Comparison of ENCODE assay signal across 26 cellular contexts in the genomic region with DNA sequence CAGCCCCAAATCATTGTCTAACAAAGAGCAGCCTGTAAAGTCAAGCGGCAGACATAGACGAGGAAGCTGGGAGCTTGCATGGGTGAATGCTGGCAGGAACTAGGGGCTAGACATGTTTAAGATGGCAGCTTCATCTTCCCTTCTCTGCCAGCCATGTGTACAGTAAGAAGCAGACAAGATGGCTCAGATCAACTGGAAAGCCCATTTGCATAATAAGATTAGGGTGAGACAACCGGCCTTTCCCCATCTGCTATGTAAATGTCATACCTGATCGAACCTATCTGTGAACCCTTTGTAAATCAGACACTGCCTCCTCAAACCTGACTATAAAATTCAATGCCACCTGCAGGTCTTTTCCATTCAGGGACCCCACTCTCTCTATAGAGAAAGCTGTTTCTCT. TPM values are rescaled to one million over a fixed set of nuclear protein-coding genes. Genes with fewer than 3 reads are reported as not detected.
DNase-seq lines count a peak whose midpoint lies in the region; ATAC-seq, FAIRE-seq and TF ChIP-seq lines count a peak whose summit lies in the region.
"Had no signal": no experiment of that assay in that cellular context is flagged by ENCODE, and none has a peak within 500 bp of the region (broad histone marks: within the 10 kb centered on the region; RNA-seq: fewer than 3 reads in every experiment).

No MANE protein-coding gene starts in this region.

- peaks cover 0 to 9% (median 0%) of the 10 kb centered on the region in 3 donors for H3K27me3 Mint-ChIP-seq in naive B cell

- no peak for FAIRE-seq in urothelium cell line (lab: Jason Lieb, UNC)
- FAIRE-seq: GM12878, HepG2 had no signal

- H3K4me3 ChIP-seq in OCI-LY3 (ENCODE audit: low read length) (no peak overlapping the region), gastroesophageal sphincter (no peak overlapping the region)
- H3K4me3 ChIP-seq: BLaER1, GM12878, GM23338, HAP-1, Peyer's patch, SJCRH30 had no signal

- peak; percentile 35 for DNase-seq in DMS 273 (lab: John Stamatoyannopoulos, UW; ENCODE audit: unreplicated experiment)
- no peak for DNase-seq in DMS 273 treated with DMSO at 0.1 percent for 48 hours (lab: John Stamatoyannopoulos, UW)
- DNase-seq in naive B cell: no peak
- no peak for DNase-seq in urothelium cell line (ENCODE audit: low spot score)
- DNase-seq: ACHN; CD4-positive, alpha-beta T cell; COR-L47; DND-41; KBM-7; NCI-H1092; NCI-H1436; NCI-H2029; NCI-H2171 treated with DMSO at 0.1 percent for 48 hours; NCI-H748 treated with DMSO at 0.1 percent for 48 hours; Peyer's patch; SJCRH30 had no signal

- no peak for TF ChIP-seq CTCF in OCI-LY3 (IDR thresholded peaks at IDR 0.05; ENCODE audit: low read depth, low read length)
- TF ChIP-seq CTCF in gastroesophageal sphincter (IDR thresholded peaks at IDR 0.05): no peak

- no peaks in the 10 kb centered on the region for H3K79me2 ChIP-seq in OCI-LY3 (ENCODE audit: low read length)

- H3K4me3 Mint-ChIP-seq in naive B cell: no peak overlapping the region
- H3K4me3 Mint-ChIP-seq: CD4-positive, alpha-beta T cell; GM23338 had no signal

- no peak for TF ChIP-seq EP300 in gastroesophageal sphincter (IDR thresholded peaks at IDR 0.05)

- 52 to 89% methylated on average over 4 of the region's 4 CpGs for WGBS in gastroesophageal sphincter (ENCODE audit: low coverage in 1 of 2), 2 donors

- 0 out of 2 replicates have a peak overlapping the region, but pooled peaks have one; percentile 57 for H2AFZ ChIP-seq in OCI-LY3 (ENCODE audit: low read depth, low read length)
- H2AFZ ChIP-seq: GM23338 had no signal

- H3K27me3 ChIP-seq in OCI-LY3 (ENCODE audit: low read depth, low read length) (no peaks in the 10 kb centered on the region), gastroesophageal sphincter (no peaks in the 10 kb centered on the region)
- H3K27me3 ChIP-seq: BLaER1, Peyer's patch, SJCRH30 had no signal

- no peaks in the 10 kb centered on the region for H3K36me3 Mint-ChIP-seq in naive B cell

- H3K9me3 Mint-ChIP-seq in naive B cell: peaks cover 0 to 11% (median 4%) of the 10 kb centered on the region in 7 donors
- H3K9me3 Mint-ChIP-seq: GM23338 had no signal

- H3K4me2 ChIP-seq in OCI-LY3 (ENCODE audit: low read length): no peak overlapping the region
- H3K4me2 ChIP-seq: BLaER1, GM23338 had no signal

- no peak overlapping the region for H3K27ac Mint-ChIP-seq in naive B cell
- H3K27ac Mint-ChIP-seq: CD4-positive, alpha-beta T cell; GM23338 had no signal

- ATAC-seq in naive B cell (ENCODE audit: low read depth in 2 of 2) (peak; percentile 52 to 64), HG03135 (IDR thresholded peaks at IDR 0.05; ENCODE audit: unreplicated experiment) (no peak), gastroesophageal sphincter (no peak), GM21529 (IDR thresholded peaks at IDR 0.05; ENCODE audit: unreplicated experiment) (no peak)
- ATAC-seq: GM12878, GM23338, HepG2 had no signal

- TF ChIP-seq POLR2A in gastroesophageal sphincter (IDR thresholded peaks at IDR 0.05): no peak

- no peaks in the 10 kb centered on the region for H3K4me1 Mint-ChIP-seq in naive B cell
- H3K4me1 Mint-ChIP-seq: GM23338 had no signal

- H3K9me3 ChIP-seq in OCI-LY3 (ENCODE audit: insufficient read depth, low read length) (no peaks in the 10 kb centered on the region), gastroesophageal sphincter (no peaks in the 10 kb centered on the region)
- H3K9me3 ChIP-seq: HAP-1, Peyer's patch, SJCRH30 had no signal

- H4K20me1 ChIP-seq in OCI-LY3 (ENCODE audit: insufficient read depth, low read length): no peaks in the 10 kb centered on the region
- H4K20me1 ChIP-seq: BLaER1 had no signal

- H3K36me3 ChIP-seq in OCI-LY3 (replicated peaks; ENCODE audit: low read depth, low read length) (no peaks in the 10 kb centered on the region), gastroesophageal sphincter (no peaks in the 10 kb centered on the region)
- H3K36me3 ChIP-seq: BLaER1, HAP-1, Peyer's patch, SJCRH30 had no signal

- H3K9ac ChIP-seq in OCI-LY3 (ENCODE audit: low read length): no peak overlapping the region
- H3K9ac ChIP-seq: BLaER1 had no signal

- H3K4me1 ChIP-seq in OCI-LY3 (ENCODE audit: low read length) (peaks cover 4% of the 10 kb centered on the region; the same call in 1 of the 2 replicates), gastroesophageal sphincter (no peaks in the 10 kb centered on the region)
- H3K4me1 ChIP-seq: Peyer's patch, SJCRH30 had no signal

- H3K27ac ChIP-seq in OCI-LY3 (ENCODE audit: low read length) (no peak overlapping the region), gastroesophageal sphincter (no peak overlapping the region)
- H3K27ac ChIP-seq: 22Rv1, BLaER1, Peyer's patch, SJCRH30 had no signal

RNA-seq across cellular contexts. Expression of a gene that starts 22.8 kb away (rescaled TPM):
- 10 to 100 TPM; 35.1 to 57.5 (median 51.2) TPM for polyA plus RNA-seq in naive B cell (ENCODE audit: low read depth in 6 of 6)
- total RNA-seq in gastroesophageal sphincter: 100 to 1,000 TPM in 2 of 4 donors, 10 to 100 TPM in 2; 88.9 to 148 (median 112) TPM

RNA-seq across cellular contexts. Expression of a gene that starts 35.6 kb away (rescaled TPM):
- polyA plus RNA-seq in naive B cell (ENCODE audit: low read depth in 6 of 6): 10 to 100 TPM; 11.3 to 25.6 (median 14.6) TPM
- total RNA-seq in gastroesophageal sphincter: 10 to 100 TPM; 14.9 to 34.0 (median 27.3) TPM

Comparison
In these comparisons a context has a peak if more than half of its experiments do, and no peak if none do; other contexts are left out.
1. ATAC-seq: peak in naive B cell (2 of 2); none in HG03135 (single experiment), gastroesophageal sphincter (single experiment) and GM21529 (single experiment).